1 cellular context compared by ENCODE assay signal in the genomic region with DNA sequence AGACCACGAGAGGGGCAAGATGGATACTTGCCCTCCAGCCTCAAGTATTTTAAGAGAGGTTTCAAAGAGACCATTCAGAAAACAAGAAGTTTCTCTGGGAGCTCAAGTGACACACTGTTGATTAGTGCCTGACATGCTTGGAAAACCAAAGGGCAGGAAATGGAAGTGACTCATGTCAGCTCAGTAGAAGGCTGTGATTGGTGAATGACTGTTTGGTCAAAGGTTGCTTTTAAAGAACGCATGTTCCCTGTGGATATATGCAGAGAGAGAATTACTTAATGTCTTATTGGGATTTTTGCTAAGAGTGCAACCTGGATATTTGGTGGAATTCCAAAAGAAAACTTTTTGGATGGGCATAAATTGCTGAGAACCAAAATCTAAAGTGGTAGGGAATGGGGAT.
TF ChIP-seq lines count a peak whose summit lies in the region.

No MANE protein-coding gene starts in this region.

TF ChIP-seq in SK-N-SH treated with all-trans-retinoic acid at 6 μM for 48 hours, 23 proteins besides CTCF, POLR2A, EP300 and RAD21 (continued from another document):
- TF ChIP-seq, protein P1, sequence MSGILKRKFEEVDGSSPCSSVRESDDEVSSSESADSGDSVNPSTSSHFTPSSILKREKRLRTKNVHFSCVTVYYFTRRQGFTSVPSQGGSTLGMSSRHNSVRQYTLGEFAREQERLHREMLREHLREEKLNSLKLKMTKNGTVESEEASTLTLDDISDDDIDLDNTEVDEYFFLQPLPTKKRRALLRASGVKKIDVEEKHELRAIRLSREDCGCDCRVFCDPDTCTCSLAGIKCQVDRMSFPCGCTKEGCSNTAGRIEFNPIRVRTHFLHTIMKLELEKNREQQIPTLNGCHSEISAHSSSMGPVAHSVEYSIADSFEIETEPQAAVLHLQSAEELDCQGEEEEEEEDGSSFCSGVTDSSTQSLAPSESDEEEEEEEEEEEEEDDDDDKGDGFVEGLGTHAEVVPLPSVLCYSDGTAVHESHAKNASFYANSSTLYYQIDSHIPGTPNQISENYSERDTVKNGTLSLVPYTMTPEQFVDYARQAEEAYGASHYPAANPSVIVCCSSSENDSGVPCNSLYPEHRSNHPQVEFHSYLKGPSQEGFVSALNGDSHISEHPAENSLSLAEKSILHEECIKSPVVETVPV (CRISPR knock-in tag; IDR thresholded peaks at IDR 0.05): no peak
- no peak for TF ChIP-seq ZNF8 (CRISPR knock-in tag; IDR thresholded peaks at IDR 0.05)
